In genomic region chr14:81269100-81269978, GRCh38 we compare ENCODE assay signal across 9 cellular contexts. TPM values are rescaled to one million over a fixed set of nuclear protein-coding genes. Genes with fewer than 3 reads are reported as not detected.
DNase-seq lines count a peak whose midpoint lies in the region; ATAC-seq, FAIRE-seq and TF ChIP-seq lines count a peak whose summit lies in the region.
"Had no signal": no experiment of that assay in that cellular context is flagged by ENCODE, and none has a peak within 500 bp of the region (broad histone marks: within the 10 kb centered on the region; RNA-seq: fewer than 3 reads in every experiment).

No MANE protein-coding gene starts in this region.

- intact Hi-C loops in stomach (cut with DNase I; ENCODE audit: low total_unique reads), result no loop called here

- DNase-seq in SIG-M5 treated with dmso at 0.1 percent for 504 hours (lab: John Stamatoyannopoulos, UW; ENCODE audit: unreplicated experiment), result peak; percentile 77
- DNase-seq in SIG-M5 (lab: John Stamatoyannopoulos, UW), result no peak
- peak; percentile 78 for DNase-seq in HTR-8/SVneo (ENCODE audit: insufficient read length, low spot score)
- DNase-seq in NCI-H82 (lab: John Stamatoyannopoulos, UW), result peak; percentile 73
- DNase-seq in T47D (ENCODE audit: low read depth in 1 of 2, low spot score in 1 of 2), result peak; percentile 81 to 84
- no peak for DNase-seq in stomach

- peaks cover 0 to 3% (median 0%) of the 10 kb centered on the region in 4 donors for H3K36me3 ChIP-seq in stomach
- H3K36me3 ChIP-seq: BLaER1 treated with 17β-estradiol and CSF1 and Interleukin-3, amounts not matched to agents 10 nM and 100 nM had no signal

- 31 to 39% (median 32%) methylated on average over 7 of the region's 7 CpGs for WGBS in stomach, 5 donors

- peaks cover 0 to 13% (median 6%) of the 10 kb centered on the region in 4 donors for H3K4me1 ChIP-seq in stomach

- TF ChIP-seq CTCF in stomach (IDR thresholded peaks at IDR 0.05), result peak in 5 of 7 experiments; percentile 59 to 84 (median 80)

- ATAC-seq in GM21526 (IDR thresholded peaks at IDR 0.05; ENCODE audit: low FRiP score, unreplicated experiment), result peak; percentile 81

- no peaks in the 10 kb centered on the region for H3K9me3 ChIP-seq in stomach
- H3K9me3 ChIP-seq: BLaER1 treated with 17β-estradiol and CSF1 and Interleukin-3, amounts not matched to agents 10 nM and 100 nM had no signal

- in situ Hi-C loops in T47D (cut with HindIII; ENCODE audit: low pct_unique_long_range_greater_than_20kb, low sequenced_read_pairs), result no loop called here

- no peak overlapping the region for H3K4me3 ChIP-seq in stomach
- H3K4me3 ChIP-seq: BLaER1 treated with 17β-estradiol and CSF1 and Interleukin-3, amounts not matched to agents 10 nM and 100 nM had no signal

- FAIRE-seq in HTR-8/SVneo (lab: Jason Lieb, UNC), result no peak
- FAIRE-seq in islet of Langerhans (lab: Jason Lieb, UNC), result peak; percentile 99

- no peak overlapping the region for H3K27ac ChIP-seq in stomach
- H3K27ac ChIP-seq: BLaER1 treated with 17β-estradiol and CSF1 and Interleukin-3, amounts not matched to agents 10 nM and 100 nM had no signal

- TF ChIP-seq EP300 in stomach (IDR thresholded peaks at IDR 0.05), result no peak

- TF ChIP-seq POLR2A in stomach (IDR thresholded peaks at IDR 0.05), result no peak

- no peaks in the 10 kb centered on the region for H3K27me3 ChIP-seq in stomach

RNA-seq across cellular contexts. Expression of gene GTF2A1, which starts 48.6 kb away (rescaled TPM):
- total RNA-seq in stomach, result 10 to 100 TPM in 3 of 5 donors, 1 to 10 TPM in 2; 2.0 to 73.5 (median 10.7) TPM
- polyA plus RNA-seq in stomach, result 1 to 10 TPM; 4.7 to 7.9 (median 5.4) TPM

Comparison
In these comparisons a context has a peak if more than half of its experiments do, and no peak if none do; other contexts are left out.
1. DNase-seq: peak in SIG-M5 treated with dmso at 0.1 percent for 504 hours (single experiment), HTR-8/SVneo (single experiment), NCI-H82 (single experiment) and T47D (2 of 2); none in SIG-M5 (single experiment) and stomach (single experiment).